In the genomic region with DNA sequence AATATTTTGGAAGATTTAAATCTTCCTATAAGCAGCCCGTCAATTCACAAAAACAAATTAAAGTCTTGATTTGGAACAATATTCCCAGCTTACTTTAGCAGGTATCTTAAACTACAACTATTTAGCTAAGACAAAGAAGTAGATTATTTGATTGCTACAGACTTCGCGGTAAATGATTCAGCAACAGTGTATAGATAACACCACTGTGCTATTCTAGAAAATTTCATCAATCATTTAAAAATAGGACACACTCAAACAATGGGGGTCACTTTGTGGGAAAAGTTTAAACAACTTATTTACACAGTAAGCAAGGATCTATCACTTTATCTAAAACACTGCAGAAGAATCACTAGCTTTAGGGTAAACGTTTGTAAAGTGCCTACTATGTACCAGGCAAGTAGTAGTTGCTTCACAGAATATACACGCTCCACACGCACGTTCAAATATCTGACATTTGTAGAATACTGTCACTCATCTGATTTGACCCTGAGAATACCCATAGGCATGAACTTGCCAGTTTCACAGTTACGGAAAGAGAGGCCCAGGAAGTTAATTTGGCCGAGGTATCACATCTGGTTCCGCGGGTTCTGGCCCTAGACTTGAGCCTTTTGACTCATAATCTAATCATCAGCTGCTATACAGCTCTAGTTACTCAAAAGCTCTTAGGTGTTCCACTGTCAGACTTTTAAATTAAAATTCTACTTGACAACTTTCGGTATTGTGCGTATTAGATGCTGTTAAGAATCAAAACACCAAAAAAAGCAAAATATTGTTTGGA, we compare ENCODE assay signal across 8 cellular contexts. TPM values are rescaled to one million over a fixed set of nuclear protein-coding genes. Genes with fewer than 3 reads are reported as not detected.
DNase-seq lines count a peak whose midpoint lies in the region; ATAC-seq and TF ChIP-seq lines count a peak whose summit lies in the region.

No MANE protein-coding gene starts in this region.

- H3K9me3 ChIP-seq in PC-3 (ENCODE audit: low read length) = no peaks in the 10 kb centered on the region
- H3K9me3 ChIP-seq in esophagus (ENCODE audit: control insufficient read depth in 2 of 2, insufficient read depth in 1 of 2, low read depth in 1 of 2, low read length in 1 of 2) = no peaks in the 10 kb centered on the region
- H3K9me3 ChIP-seq in osteoblast (ENCODE audit: low read depth, low read length) = no peaks in the 10 kb centered on the region

- H2AFZ ChIP-seq in PC-3 (ENCODE audit: low read length) = peak overlapping the region; percentile 84
- H2AFZ ChIP-seq in osteoblast (ENCODE audit: low read length) = peak overlapping the region; percentile 92

- H3F3A ChIP-seq in PC-3 (ENCODE audit: low read length, unreplicated experiment) = no peaks in the 10 kb centered on the region

- H3K27ac ChIP-seq in PC-3 (ENCODE audit: low read length) = peak overlapping the region; percentile 5; the same call in 1 of the 2 replicates
- H3K27ac ChIP-seq in esophagus (ENCODE audit: low read depth in 2 of 2, low read length in 1 of 2) = peak overlapping the region; percentile 86 to 99
- H3K27ac ChIP-seq in osteoblast (ENCODE audit: low read depth, low read length) = peak overlapping the region; percentile 94

- H3K27me3 ChIP-seq in PC-3 (ENCODE audit: low read length) (no peaks in the 10 kb centered on the region), esophagus (ENCODE audit: control insufficient read depth in 1 of 2, insufficient read depth in 2 of 2, low read length in 2 of 2) (no peaks in the 10 kb centered on the region), osteoblast (ENCODE audit: insufficient read depth, low read length) (no peaks in the 10 kb centered on the region)

- H3K4me3 ChIP-seq in GM08714 (ENCODE audit: low read length) = peak overlapping the region; percentile 61
- H3K4me3 ChIP-seq in PC-3 (ENCODE audit: low read length) = peak overlapping the region; percentile 85
- peak overlapping the region; percentile 88 to 91 for H3K4me3 ChIP-seq in esophagus (ENCODE audit: low read depth in 1 of 2, low read length in 2 of 2)
- peak overlapping the region; percentile 92 for H3K4me3 ChIP-seq in osteoblast (ENCODE audit: insufficient read depth, low read length)

- BruUV-seq in PC-3 (replicated peaks; lab: Mats Ljungman, UMichigan) = no TSS peak

- no peaks in the 10 kb centered on the region for H3K9me2 ChIP-seq in PC-3 (replicated peaks; ENCODE audit: low read length)

- peak; percentile 76 for DNase-seq in PC-3
- DNase-seq in osteoblast (ENCODE audit: insufficient read length, low spot score, missing footprints) = peak; percentile 78
- DNase-seq in stimulated activated CD4-positive, alpha-beta T cell treated with anti-CD3 and anti-CD28 coated beads, Interleukin-2, amount 100 ng/mL, for 48 hours = no peak
- no peak for DNase-seq in NCI-H128 (lab: John Stamatoyannopoulos, UW; ENCODE audit: unreplicated experiment)
- no peak for DNase-seq in MV-4-11 (lab: John Stamatoyannopoulos, UW)

- no peaks in the 10 kb centered on the region for H3K36me3 ChIP-seq in PC-3 (ENCODE audit: low read depth, low read length)
- H3K36me3 ChIP-seq in esophagus (ENCODE audit: control insufficient read depth in 2 of 2, insufficient read depth in 2 of 2, low read length in 1 of 2) = no peaks in the 10 kb centered on the region
- H3K36me3 ChIP-seq in osteoblast (ENCODE audit: insufficient read depth, low read length) = no peaks in the 10 kb centered on the region

- H3K79me2 ChIP-seq in PC-3 (ENCODE audit: low read length) (no peaks in the 10 kb centered on the region), osteoblast (ENCODE audit: insufficient read depth, low read length) (peaks cover 10% of the 10 kb centered on the region)

- peaks cover 12% of the 10 kb centered on the region for H3K4me1 ChIP-seq in PC-3 (ENCODE audit: insufficient read depth, low read length)
- H3K4me1 ChIP-seq in esophagus (ENCODE audit: control insufficient read depth in 2 of 2, insufficient read depth in 2 of 2, low read length in 1 of 2) = no peaks in the 10 kb centered on the region
- peaks cover 7% of the 10 kb centered on the region for H3K4me1 ChIP-seq in osteoblast (ENCODE audit: insufficient read depth, low read length)

- peak overlapping the region; percentile 92 for H3K4me2 ChIP-seq in PC-3 (ENCODE audit: low read length)
- H3K4me2 ChIP-seq in osteoblast (ENCODE audit: insufficient read depth, low read length) = peak overlapping the region; percentile 98

- CTCF ChIA-PET in PC-3 (lab: Charles Lee) = no interaction called here

- TF ChIP-seq CTCF in PC-3 (conservative IDR thresholded peaks at IDR 0.05; ENCODE audit: low read depth, low read length) (no peak), osteoblast (IDR thresholded peaks at IDR 0.05; ENCODE audit: extremely low read depth, low read depth, low read length) (no peak)

- intact Hi-C loops in PC-3 (cut with micrococcal nuclease) = no loop called here

- WGBS in esophagus, 2 donors = 32 to 34% methylated on average over 13 of the region's 13 CpGs

- POLR2A ChIA-PET in PC-3 (lab: Charles Lee; ENCODE audit: unreplicated experiment) = interaction anchor here (0.6 kb wide), 2 partner anchors 38 to 118 kb away, joined by 3 to 6 read pairs; no protein-coding TSS in a partner anchor

- H3K9ac ChIP-seq in PC-3 (ENCODE audit: low read length) = peak overlapping the region; percentile 71

- H4K20me1 ChIP-seq in PC-3 (ENCODE audit: low read length) (no peaks in the 10 kb centered on the region), osteoblast (ENCODE audit: insufficient read depth, low read length) (no peaks in the 10 kb centered on the region)

- peak; percentile 30 for ATAC-seq in PC-3
- no peak for ATAC-seq in HG03045 (IDR thresholded peaks at IDR 0.05; ENCODE audit: unreplicated experiment)

RNA-seq across cellular contexts. Expression of a gene that starts 0.9 kb away (rescaled TPM):
- total RNA-seq in PC-3 (2014; rRNA removed) = 0.95 and 2.0 TPM in 2 replicates
- 10 to 100 TPM; 21.4 to 35.6 TPM for polyA plus RNA-seq in esophagus
- total RNA-seq in osteoblast = 8.3 and 8.8 TPM in 2 replicates

RNA-seq across cellular contexts. Expression of a gene that starts 26.4 kb away (rescaled TPM):
- total RNA-seq in PC-3 (2014; rRNA removed) = not detected in 2 replicates
- under 1 TPM; 0.11 to 0.18 TPM for polyA plus RNA-seq in esophagus
- total RNA-seq in osteoblast = not detected in 2 replicates

RNA-seq across cellular contexts. Expression of a gene that starts 47.6 kb away (rescaled TPM):
- total RNA-seq in PC-3 (2014; rRNA removed) (12.6 and 15.1 TPM in 2 replicates), osteoblast (62.2 and 67.0 TPM in 2 replicates)
- 10 to 100 TPM; 12.7 to 12.8 TPM for polyA plus RNA-seq in esophagus

Comparison
In these comparisons a context has a peak if more than half of its experiments do, and no peak if none do; other contexts are left out.
1. DNase-seq: peak in PC-3 (single experiment) and osteoblast (single experiment); none in stimulated activated CD4-positive, alpha-beta T cell treated with anti-CD3 and anti-CD28 coated beads, Interleukin-2, amount 100 ng/mL, for 48 hours (0 of 2), NCI-H128 (single experiment) and MV-4-11 (single experiment).
2. H3K27ac ChIP-seq: peak in every context shown above with its lines; median percentile 94 in osteoblast; 92 in esophagus; 5 in PC-3.
3. Peak in every context shown above with its lines, with median percentiles within 50 percentile points of each other: H3K4me3 ChIP-seq.